In the genomic region with DNA sequence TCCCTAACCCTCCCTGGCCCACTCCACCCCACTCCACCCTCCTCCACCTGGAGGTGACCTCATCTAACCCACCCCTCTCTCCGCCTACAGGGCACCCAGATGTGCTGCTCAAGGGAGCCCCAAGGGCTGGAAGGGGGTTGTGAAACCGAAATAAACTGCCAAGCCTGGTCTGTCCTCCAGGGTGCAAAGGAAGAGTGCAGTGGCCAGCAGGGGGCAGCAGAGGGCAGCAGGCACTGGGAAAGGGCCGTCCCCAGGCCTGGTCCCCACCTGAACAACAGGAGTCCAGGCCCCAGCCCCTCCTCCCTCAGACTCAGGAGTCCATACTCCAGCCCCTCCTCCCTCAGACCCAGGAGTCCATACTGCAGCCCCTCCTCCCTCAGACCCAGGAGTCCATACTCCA, we compare ENCODE assay signal across 8 cellular contexts. TPM values are rescaled to one million over a fixed set of nuclear protein-coding genes. Genes with fewer than 3 reads are reported as not detected.
A peak's percentile ranks its signal among the peaks of the same experiment; 100 is the strongest.
DNase-seq lines count a peak whose midpoint lies in the region; ATAC-seq and TF ChIP-seq lines count a peak whose summit lies in the region.

No MANE protein-coding gene starts in this region.

- POLR2A ChIA-PET in CD4-positive, alpha-beta memory T cell (lab: Charles Lee; ENCODE audit: partially characterized antibody): no interaction called here

- H3K27me3 ChIP-seq in CD4-positive, alpha-beta memory T cell (ENCODE audit: insufficient read depth, low read length): no peaks in the 10 kb centered on the region
- H3K27me3 ChIP-seq in SU-DHL-6 (ENCODE audit: low read length) (no peaks in the 10 kb centered on the region), heart left ventricle (no peaks in the 10 kb centered on the region)

- no peak overlapping the region for H3K4me2 ChIP-seq in SU-DHL-6 (ENCODE audit: low read depth, low read length, poor library complexity, severe bottlenecking)

- peak; percentile 53 for ATAC-seq in GM21447 (IDR thresholded peaks at IDR 0.05; ENCODE audit: unreplicated experiment)
- peak; percentile 82 to 90 (median 88) for ATAC-seq in heart left ventricle
- ATAC-seq in GM18870 (IDR thresholded peaks at IDR 0.05; ENCODE audit: unreplicated experiment): no peak

- DNase-seq in CD4-positive, alpha-beta memory T cell: peak; percentile 70 to 78 (median 73)
- peak; percentile 92 for DNase-seq in NAMALWA (ENCODE audit: low spot score)
- DNase-seq in activated naive CD8-positive, alpha-beta T cell treated with anti-CD3 and anti-CD28 coated beads for 36 hours: peak; percentile 84
- DNase-seq in heart left ventricle: peak; percentile 85 to 92 (median 88)
- DNase-seq in retina: peak; percentile 78

- no peaks in the 10 kb centered on the region for H3K79me2 ChIP-seq in SU-DHL-6 (ENCODE audit: insufficient read depth, low read length)

- no peaks in the 10 kb centered on the region for H3K36me3 ChIP-seq in CD4-positive, alpha-beta memory T cell (ENCODE audit: insufficient read depth, low read length)
- H3K36me3 ChIP-seq in SU-DHL-6 (ENCODE audit: low read length) (no peaks in the 10 kb centered on the region), heart left ventricle (no peaks in the 10 kb centered on the region)

- no peaks in the 10 kb centered on the region for H4K20me1 ChIP-seq in SU-DHL-6 (ENCODE audit: low read depth, low read length)

- no peak overlapping the region for H3K4me3 ChIP-seq in CD4-positive, alpha-beta memory T cell (ENCODE audit: low read length in 2 of 2)
- H3K4me3 ChIP-seq in SU-DHL-6 (ENCODE audit: insufficient read depth, low read length, poor library complexity, severe bottlenecking): no peak overlapping the region
- H3K4me3 ChIP-seq in heart left ventricle: no peak overlapping the region

- WGBS in heart left ventricle, 4 donors: 0 to 10% (median 5%) methylated on average over 2 to 3 of the region's 3 CpGs

- no peak overlapping the region for H3K4me3 Mint-ChIP-seq in CD4-positive, alpha-beta memory T cell
- H3K4me3 Mint-ChIP-seq in activated naive CD8-positive, alpha-beta T cell treated with anti-CD3 and anti-CD28 coated beads for 36 hours: no peak overlapping the region

- peaks cover 0 to 2% of the 10 kb centered on the region in 2 donors for H3K27me3 Mint-ChIP-seq in CD4-positive, alpha-beta memory T cell
- H3K27me3 Mint-ChIP-seq in activated naive CD8-positive, alpha-beta T cell treated with anti-CD3 and anti-CD28 coated beads for 36 hours: no peaks in the 10 kb centered on the region

- H3K9ac ChIP-seq in SU-DHL-6 (ENCODE audit: low read length): no peak overlapping the region

- intact Hi-C loops in CD4-positive, alpha-beta memory T cell (cut with micrococcal nuclease): loop anchor here (1.0 kb wide), 1 partner anchor 44 kb away; no protein-coding TSS in a partner anchor
- intact Hi-C loops in heart left ventricle (cut with DNase I): loop anchor here in 6 of 10 donors (1.0 to 5.0 kb wide), 4 partner anchors 44 to 152 kb away; no protein-coding TSS in a partner anchor

- TF ChIP-seq POLR2A in heart left ventricle (IDR thresholded peaks at IDR 0.05): no peak

- no peaks in the 10 kb centered on the region for H3K9me3 ChIP-seq in CD4-positive, alpha-beta memory T cell (ENCODE audit: control insufficient read depth in 1 of 2, low read length in 2 of 2)
- H3K9me3 ChIP-seq in SU-DHL-6 (ENCODE audit: insufficient read depth, low read length) (no peaks in the 10 kb centered on the region), heart left ventricle (no peaks in the 10 kb centered on the region)

- CTCF ChIA-PET in CD4-positive, alpha-beta memory T cell (lab: Charles Lee; ENCODE audit: partially characterized antibody): no interaction called here

- H3K4me1 ChIP-seq in CD4-positive, alpha-beta memory T cell (ENCODE audit: insufficient read depth, low read length): peaks cover 15% of the 10 kb centered on the region
- peaks cover 0 to 23% (median 14%) of the 10 kb centered on the region in 12 donors for H3K4me1 ChIP-seq in heart left ventricle

- H3K9me2 ChIP-seq in SU-DHL-6 (replicated peaks; ENCODE audit: insufficient read depth, low read length): no peaks in the 10 kb centered on the region

- no peak overlapping the region for H3K27ac ChIP-seq in CD4-positive, alpha-beta memory T cell (ENCODE audit: low read depth, low read length)
- H3K27ac ChIP-seq in SU-DHL-6 (ENCODE audit: low read depth, low read length) (no peak overlapping the region), heart left ventricle (no peak overlapping the region)

- peak; percentile 88 for TF ChIP-seq CTCF in SU-DHL-6 (IDR thresholded peaks at IDR 0.05; ENCODE audit: insufficient read depth, low read length, poor library complexity, severe bottlenecking)
- peak; percentile 86 to 96 (median 91) for TF ChIP-seq CTCF in heart left ventricle (IDR thresholded peaks at IDR 0.05)

- H3K27ac Mint-ChIP-seq in CD4-positive, alpha-beta memory T cell: peak overlapping the region in 1 of 7 donors; percentile 56
- H3K27ac Mint-ChIP-seq in activated naive CD8-positive, alpha-beta T cell treated with anti-CD3 and anti-CD28 coated beads for 36 hours: no peak overlapping the region

- no peaks in the 10 kb centered on the region for H3K36me3 Mint-ChIP-seq in CD4-positive, alpha-beta memory T cell
- no peaks in the 10 kb centered on the region for H3K36me3 Mint-ChIP-seq in activated naive CD8-positive, alpha-beta T cell treated with anti-CD3 and anti-CD28 coated beads for 36 hours

- peaks cover 0 to 4% (median 0%) of the 10 kb centered on the region in 8 donors for H3K9me3 Mint-ChIP-seq in CD4-positive, alpha-beta memory T cell
- no peaks in the 10 kb centered on the region for H3K9me3 Mint-ChIP-seq in activated naive CD8-positive, alpha-beta T cell treated with anti-CD3 and anti-CD28 coated beads for 36 hours

- H3K4me1 Mint-ChIP-seq in CD4-positive, alpha-beta memory T cell: peaks cover 10 to 20% (median 14%) of the 10 kb centered on the region in 4 donors
- H3K4me1 Mint-ChIP-seq in activated naive CD8-positive, alpha-beta T cell treated with anti-CD3 and anti-CD28 coated beads for 36 hours: peaks cover 9% of the 10 kb centered on the region

- H3F3A ChIP-seq in SU-DHL-6 (ENCODE audit: insufficient read depth): no peaks in the 10 kb centered on the region

- H2AFZ ChIP-seq in SU-DHL-6 (ENCODE audit: low read depth, low read length, severe bottlenecking): no peak overlapping the region

RNA-seq across cellular contexts. Expression of gene BCAM, which starts 8.4 kb away (rescaled TPM):
- not detected for total RNA-seq in CD4-positive, alpha-beta memory T cell
- not detected for polyA plus RNA-seq in CD4-positive, alpha-beta memory T cell
- total RNA-seq in activated naive CD8-positive, alpha-beta T cell treated with anti-CD3 and anti-CD28 coated beads for 36 hours: not detected
- total RNA-seq in heart left ventricle: 100 to 1,000 TPM in 4 of 9 donors, 10 to 100 TPM in 5; 50.9 to 160 (median 94.3) TPM
- 100 to 1,000 TPM in 1 of 2 donors, 10 to 100 TPM in 1; 55.3 to 126 TPM for polyA plus RNA-seq in heart left ventricle

RNA-seq across cellular contexts. Expression of gene CBLC, which starts 22.8 kb away (rescaled TPM):
- total RNA-seq in CD4-positive, alpha-beta memory T cell: not detected
- not detected for polyA plus RNA-seq in CD4-positive, alpha-beta memory T cell
- not detected for total RNA-seq in activated naive CD8-positive, alpha-beta T cell treated with anti-CD3 and anti-CD28 coated beads for 36 hours
- total RNA-seq in heart left ventricle: not detected
- polyA plus RNA-seq in heart left ventricle: under 1 TPM in 1 of 2 donors, not detected in 1; 0.04 TPM

RNA-seq across cellular contexts. Expression of gene NECTIN2, which starts 45.6 kb away (rescaled TPM):
- 1 to 10 TPM in 1 of 2 experiments, under 1 TPM in 1; 0.84 to 1.7 TPM for total RNA-seq in CD4-positive, alpha-beta memory T cell
- under 1 TPM in 1 of 2 donors, not detected in 1; 0.11 TPM for polyA plus RNA-seq in CD4-positive, alpha-beta memory T cell
- under 1 TPM; 0.43 to 0.60 TPM for total RNA-seq in activated naive CD8-positive, alpha-beta T cell treated with anti-CD3 and anti-CD28 coated beads for 36 hours
- 10 to 100 TPM; 37.0 to 99.6 (median 57.6) TPM for total RNA-seq in heart left ventricle
- 10 to 100 TPM; 40.9 to 96.5 TPM for polyA plus RNA-seq in heart left ventricle

RNA-seq across cellular contexts. Expression of gene BCL3, which starts 52.0 kb away (rescaled TPM):
- total RNA-seq in CD4-positive, alpha-beta memory T cell: 10 to 100 TPM; 10.9 to 11.8 TPM
- polyA plus RNA-seq in CD4-positive, alpha-beta memory T cell: 10 to 100 TPM in 1 of 2 donors, 1 to 10 TPM in 1; 3.9 to 15.0 TPM
- total RNA-seq in activated naive CD8-positive, alpha-beta T cell treated with anti-CD3 and anti-CD28 coated beads for 36 hours: 10 to 100 TPM; 19.0 to 23.8 TPM
- 10 to 100 TPM; 11.7 to 90.5 (median 22.9) TPM for total RNA-seq in heart left ventricle
- 10 to 100 TPM; 18.6 to 18.9 TPM for polyA plus RNA-seq in heart left ventricle

Comparison
In these comparisons a context has a peak if more than half of its experiments do, and no peak if none do; other contexts are left out.
1. RNA of gene BCAM, which starts 8.4 kb away (total RNA-seq): 50.9 to 160 TPM in heart left ventricle; not detected in CD4-positive, alpha-beta memory T cell and not detected in activated naive CD8-positive, alpha-beta T cell treated with anti-CD3 and anti-CD28 coated beads for 36 hours; every median in the first group is over 10 times any median in the second.
2. RNA of gene NECTIN2, which starts 45.6 kb away (total RNA-seq): 37.0 to 99.6 TPM in heart left ventricle; 0.84 to 1.7 TPM in CD4-positive, alpha-beta memory T cell and 0.43 to 0.60 TPM in activated naive CD8-positive, alpha-beta T cell treated with anti-CD3 and anti-CD28 coated beads for 36 hours; every median in the first group is over 10 times any median in the second.
3. Peak in every context shown above with its lines, with median percentiles within 50 percentile points of each other: DNase-seq.